Comparison of ENCODE assay signal across 15 cellular contexts in genomic region chr7:101112233-101112632, GRCh38. TPM values are rescaled to one million over a fixed set of nuclear protein-coding genes. Genes with fewer than 3 reads are reported as not detected.
DNase-seq lines count a peak whose midpoint lies in the region; FAIRE-seq and TF ChIP-seq lines count a peak whose summit lies in the region.
"Had no signal": no experiment of that assay in that cellular context is flagged by ENCODE, and none has a peak within 500 bp of the region (broad histone marks: within the 10 kb centered on the region; RNA-seq: fewer than 3 reads in every experiment).

No MANE protein-coding gene starts in this region.

- H3K4me2 ChIP-seq in endothelial cell of umbilical vein (ENCODE audit: insufficient read depth, low read length): peak overlapping the region; percentile 2

- H3K4me3 ChIP-seq in endothelial cell of umbilical vein (replicated peaks in 1 of 3; ENCODE audit: insufficient read depth in 1 of 3, low read depth in 1 of 3, low read length in 3 of 3) (no peak overlapping the region), skeletal muscle cell (ENCODE audit: low read depth, low read length) (no peak overlapping the region)

- no peaks in the 10 kb centered on the region for H3K36me3 Mint-ChIP-seq in activated CD4-positive, alpha-beta memory T cell treated with anti-CD3 and anti-CD28 coated beads, Interleukin-2, amount 10 ng/mL, durations not matched to agents 7 days and 5 days (ENCODE audit: low read depth)

- intact Hi-C loops in endothelial cell of umbilical vein (cut with micrococcal nuclease): loop anchor here (1.0 kb wide), 5 partner anchors 10 to 26 kb away; no protein-coding TSS in a partner anchor

- dilution Hi-C loops in endothelial cell of umbilical vein (cut with MboI; ENCODE audit: extremely low pct_ligation_motif_present, low sequenced_read_pairs): no loop called here

- H3K9me3 Mint-ChIP-seq in activated CD4-positive, alpha-beta memory T cell treated with anti-CD3 and anti-CD28 coated beads, Interleukin-2, amount 10 ng/mL, durations not matched to agents 7 days and 5 days: no peaks in the 10 kb centered on the region
- H3K9me3 Mint-ChIP-seq: activated T-cell treated with anti-CD3 and anti-CD28 coated beads, Interleukin-2, amount 50 U/mL, for 72 hours had no signal

- peak overlapping the region; percentile 90 for H3K9ac ChIP-seq in endothelial cell of umbilical vein (replicated peaks; ENCODE audit: extremely low read depth, insufficient read depth, low read length)

- CTCF ChIA-PET in endothelial cell of umbilical vein (lab: Charles Lee): interaction anchor here (0.8 to 3.7 kb wide), 12 partner anchors 9 to 35 kb away, joined by 3 to 25 read pairs (median 6); partner anchors contain the start of genes SERPINE1 and TRIM56
- CTCF ChIA-PET in activated CD4-positive, alpha-beta memory T cell treated with anti-CD3 and anti-CD28 coated beads, Interleukin-2, amount 10 ng/mL, durations not matched to agents 7 days and 5 days (lab: Charles Lee): no interaction called here

- no TSS peak for BruUV-seq in endothelial cell of umbilical vein (replicated peaks; lab: Mats Ljungman, UMichigan)

- H3K9me3 ChIP-seq in endothelial cell of umbilical vein (replicated peaks; ENCODE audit: control insufficient read depth, insufficient read depth, low read length): no peaks in the 10 kb centered on the region

- no peak overlapping the region for H2AFZ ChIP-seq in endothelial cell of umbilical vein (ENCODE audit: low read depth, low read length)

- H3K4me1 Mint-ChIP-seq in activated CD4-positive, alpha-beta memory T cell treated with anti-CD3 and anti-CD28 coated beads, Interleukin-2, amount 10 ng/mL, durations not matched to agents 7 days and 5 days: no peaks in the 10 kb centered on the region

- no peak overlapping the region for H3K4me3 Mint-ChIP-seq in activated CD4-positive, alpha-beta memory T cell treated with anti-CD3 and anti-CD28 coated beads, Interleukin-2, amount 10 ng/mL, durations not matched to agents 7 days and 5 days
- H3K4me3 Mint-ChIP-seq: activated T-cell treated with anti-CD3 and anti-CD28 coated beads, Interleukin-2, amount 50 U/mL, for 72 hours had no signal

- no peaks in the 10 kb centered on the region for H3K27me3 ChIP-seq in endothelial cell of umbilical vein (ENCODE audit: control insufficient read depth in 2 of 2, insufficient read depth in 2 of 2, low read length in 2 of 2)

- H3K9me1 ChIP-seq in endothelial cell of umbilical vein (replicated peaks; ENCODE audit: control insufficient read depth, extremely low read depth, insufficient read depth, low read length): no peaks in the 10 kb centered on the region

- DNase-seq in ELR (ENCODE audit: low read depth): peak; percentile 77
- DNase-seq in endothelial cell of umbilical vein (ENCODE audit: low read depth, low spot score): peak; percentile 100
- peak; percentile 56 for DNase-seq in left kidney (ENCODE audit: low read depth, low spot score)
- DNase-seq in skeletal muscle cell (ENCODE audit: low read depth): peak; percentile 95
- DNase-seq in NCI-H446 treated with DMSO at 0.1 percent for 48 hours (lab: John Stamatoyannopoulos, UW): no peak
- DNase-seq in activated CD4-positive, alpha-beta memory T cell treated with anti-CD3 and anti-CD28 coated beads, Interleukin-2, amount 10 ng/mL, durations not matched to agents 7 days and 5 days: no peak
- DNase-seq in stimulated activated CD4-positive, alpha-beta T cell treated with anti-CD3 and anti-CD28 coated beads, Interleukin-4, amount 100 ng/mL, for 1 hour: no peak
- no peak for DNase-seq in NOMO-1 treated with DMSO at 0.1 percent for 48 hours (lab: John Stamatoyannopoulos, UW; ENCODE audit: unreplicated experiment)
- DNase-seq: activated T-cell treated with anti-CD3 and anti-CD28 coated beads, Interleukin-2, amount 50 U/mL, for 72 hours; foreskin melanocyte; NCI-H1092; NCI-H524; stimulated activated CD4-positive, alpha-beta T cell treated with anti-CD3 and anti-CD28 coated beads, Interleukin-12 subunit alpha, Interleukin-12 subunit beta, amount 100 ng/mL, for 4 hours had no signal

- FAIRE-seq in endothelial cell of umbilical vein (lab: Jason Lieb, UNC): peak; percentile 98
- FAIRE-seq: bronchial epithelial cell, GM18507 had no signal

- H3K27ac Mint-ChIP-seq in activated CD4-positive, alpha-beta memory T cell treated with anti-CD3 and anti-CD28 coated beads, Interleukin-2, amount 10 ng/mL, durations not matched to agents 7 days and 5 days: no peak overlapping the region
- H3K27ac Mint-ChIP-seq: activated T-cell treated with anti-CD3 and anti-CD28 coated beads, Interleukin-2, amount 50 U/mL, for 72 hours had no signal

- no peak for TF ChIP-seq CTCF in endothelial cell of umbilical vein (IDR thresholded peaks at IDR 0.05; ENCODE audit: extremely low read depth in 1 of 2, insufficient read depth in 1 of 2, low read depth in 1 of 2, low read length in 2 of 2)

- H3K27me3 Mint-ChIP-seq in activated CD4-positive, alpha-beta memory T cell treated with anti-CD3 and anti-CD28 coated beads, Interleukin-2, amount 10 ng/mL, durations not matched to agents 7 days and 5 days: peaks cover 6% of the 10 kb centered on the region

- H3K27ac ChIP-seq in endothelial cell of umbilical vein (ENCODE audit: insufficient read depth, low read depth, low read length): peak overlapping the region; percentile 94

- peaks cover 8% of the 10 kb centered on the region for H3K79me2 ChIP-seq in endothelial cell of umbilical vein (ENCODE audit: control insufficient read depth, insufficient read depth, low read length)

- H3K36me3 ChIP-seq in endothelial cell of umbilical vein (ENCODE audit: control insufficient read depth in 2 of 2, extremely low read depth in 1 of 2, insufficient read depth in 2 of 2, low read length in 2 of 2): no peaks in the 10 kb centered on the region

- peaks cover 64% of the 10 kb centered on the region for H3K4me1 ChIP-seq in endothelial cell of umbilical vein (ENCODE audit: control insufficient read depth, extremely low read depth, insufficient read depth, low read length)

- no peaks in the 10 kb centered on the region for H4K20me1 ChIP-seq in endothelial cell of umbilical vein (replicated peaks; ENCODE audit: control insufficient read depth, extremely low read depth, insufficient read depth, low read length)

- POLR2A ChIA-PET in endothelial cell of umbilical vein (lab: Charles Lee): interaction anchor here (0.9 to 8.8 kb wide), 10 partner anchors 9 to 223 kb away, joined by 3 to 132 read pairs (median 9); partner anchors contain the start of genes SERPINE1, TRIM56 and UFSP1
- POLR2A ChIA-PET in activated CD4-positive, alpha-beta memory T cell treated with anti-CD3 and anti-CD28 coated beads, Interleukin-2, amount 10 ng/mL, durations not matched to agents 7 days and 5 days (lab: Charles Lee): no interaction called here

- peak; percentile 78 for TF ChIP-seq POLR2A in endothelial cell of umbilical vein (IDR thresholded peaks at IDR 0.05; ENCODE audit: low read depth, low read length)

RNA-seq across cellular contexts. Expression of gene SERPINE1, which starts 14.7 kb away (rescaled TPM):
- total RNA-seq in endothelial cell of umbilical vein: 2,296 and 2,645 TPM in 2 replicates
- 4,637 and 5,683 TPM in 2 replicates for polyA plus RNA-seq in endothelial cell of umbilical vein
- polyA plus RNA-seq in endothelial cell of umbilical vein (2011; cell fraction: cytosol; rRNA removed): 3,941 and 4,610 TPM in 2 replicates
- 2,230 and 2,366 TPM in 2 replicates for polyA plus RNA-seq in endothelial cell of umbilical vein (2011; cell fraction: nucleus; rRNA removed)
- polyA plus RNA-seq in endothelial cell of umbilical vein (2012): 3,488 and 3,747 TPM in 2 replicates
- polyA minus RNA-seq in endothelial cell of umbilical vein: 3,663 and 4,731 TPM in 2 replicates
- polyA minus RNA-seq in endothelial cell of umbilical vein (2011; cell fraction: cytosol; rRNA and poly(A)+ RNA removed): 2.8 TPM
- polyA minus RNA-seq in endothelial cell of umbilical vein (2011; cell fraction: nucleus; rRNA and poly(A)+ RNA removed): 786 and 802 TPM in 2 replicates
- under 1 TPM; 0.23 to 0.28 TPM for total RNA-seq in activated CD4-positive, alpha-beta memory T cell treated with anti-CD3 and anti-CD28 coated beads, Interleukin-2, amount 10 ng/mL, durations not matched to agents 7 days and 5 days

RNA-seq across cellular contexts. Expression of gene TRIM56, which starts 27.0 kb away (rescaled TPM):
- 21.8 and 25.1 TPM in 2 replicates for total RNA-seq in endothelial cell of umbilical vein
- 1.9 and 2.3 TPM in 2 replicates for polyA plus RNA-seq in endothelial cell of umbilical vein
- polyA plus RNA-seq in endothelial cell of umbilical vein (2011; cell fraction: cytosol; rRNA removed): 2.6 and 3.3 TPM in 2 replicates
- 8.6 and 10.1 TPM in 2 replicates for polyA plus RNA-seq in endothelial cell of umbilical vein (2011; cell fraction: nucleus; rRNA removed)
- polyA plus RNA-seq in endothelial cell of umbilical vein (2012): 6.5 and 7.6 TPM in 2 replicates
- polyA minus RNA-seq in endothelial cell of umbilical vein: 10.9 and 17.3 TPM in 2 replicates
- 6.0 TPM for polyA minus RNA-seq in endothelial cell of umbilical vein (2011; cell fraction: cytosol; rRNA and poly(A)+ RNA removed)
- 6.4 and 7.9 TPM in 2 replicates for polyA minus RNA-seq in endothelial cell of umbilical vein (2011; cell fraction: nucleus; rRNA and poly(A)+ RNA removed)
- 10 to 100 TPM; 72.6 to 72.7 TPM for total RNA-seq in activated CD4-positive, alpha-beta memory T cell treated with anti-CD3 and anti-CD28 coated beads, Interleukin-2, amount 10 ng/mL, durations not matched to agents 7 days and 5 days

RNA-seq across cellular contexts. Expression of gene AP1S1, which starts 42.0 kb away (rescaled TPM):
- 70.9 and 93.3 TPM in 2 replicates for total RNA-seq in endothelial cell of umbilical vein
- 82.8 and 106 TPM in 2 replicates for polyA plus RNA-seq in endothelial cell of umbilical vein
- 139 and 140 TPM in 2 replicates for polyA plus RNA-seq in endothelial cell of umbilical vein (2011; cell fraction: cytosol; rRNA removed)
- polyA plus RNA-seq in endothelial cell of umbilical vein (2011; cell fraction: nucleus; rRNA removed): 68.1 and 78.9 TPM in 2 replicates
- 127 and 166 TPM in 2 replicates for polyA plus RNA-seq in endothelial cell of umbilical vein (2012)
- 67.4 and 70.2 TPM in 2 replicates for polyA minus RNA-seq in endothelial cell of umbilical vein
- polyA minus RNA-seq in endothelial cell of umbilical vein (2011; cell fraction: cytosol; rRNA and poly(A)+ RNA removed): 37.6 TPM
- 7.4 and 8.7 TPM in 2 replicates for polyA minus RNA-seq in endothelial cell of umbilical vein (2011; cell fraction: nucleus; rRNA and poly(A)+ RNA removed)
- 10 to 100 TPM; 46.7 to 50.0 TPM for total RNA-seq in activated CD4-positive, alpha-beta memory T cell treated with anti-CD3 and anti-CD28 coated beads, Interleukin-2, amount 10 ng/mL, durations not matched to agents 7 days and 5 days

RNA-seq across cellular contexts. Expression of gene VGF, which starts 53.1 kb away (rescaled TPM):
- total RNA-seq in endothelial cell of umbilical vein: not detected in 2 replicates
- 0.03 TPM in 1 of 2 replicates, not detected in the other for polyA plus RNA-seq in endothelial cell of umbilical vein
- polyA plus RNA-seq in endothelial cell of umbilical vein (2011; cell fraction: cytosol; rRNA removed): not detected in 2 replicates
- not detected in 2 replicates for polyA plus RNA-seq in endothelial cell of umbilical vein (2011; cell fraction: nucleus; rRNA removed)
- not detected in 2 replicates for polyA plus RNA-seq in endothelial cell of umbilical vein (2012)
- polyA minus RNA-seq in endothelial cell of umbilical vein: not detected in 2 replicates
- not detected for polyA minus RNA-seq in endothelial cell of umbilical vein (2011; cell fraction: cytosol; rRNA and poly(A)+ RNA removed)
- polyA minus RNA-seq in endothelial cell of umbilical vein (2011; cell fraction: nucleus; rRNA and poly(A)+ RNA removed): not detected in 2 replicates
- under 1 TPM; 0.30 to 0.33 TPM for total RNA-seq in activated CD4-positive, alpha-beta memory T cell treated with anti-CD3 and anti-CD28 coated beads, Interleukin-2, amount 10 ng/mL, durations not matched to agents 7 days and 5 days
- total RNA-seq: bronchial epithelial cell had no signal

Comparison
In these comparisons a context has a peak if more than half of its experiments do, and no peak if none do; other contexts are left out.
1. DNase-seq: peak in ELR (single experiment), endothelial cell of umbilical vein (single experiment), left kidney (single experiment) and skeletal muscle cell (single experiment); none in NCI-H446 treated with DMSO at 0.1 percent for 48 hours (single experiment), activated CD4-positive, alpha-beta memory T cell treated with anti-CD3 and anti-CD28 coated beads, Interleukin-2, amount 10 ng/mL, durations not matched to agents 7 days and 5 days (single experiment), stimulated activated CD4-positive, alpha-beta T cell treated with anti-CD3 and anti-CD28 coated beads, Interleukin-4, amount 100 ng/mL, for 1 hour (single experiment) and NOMO-1 treated with DMSO at 0.1 percent for 48 hours (single experiment).
2. RNA of gene SERPINE1, which starts 14.7 kb away (total RNA-seq): 2,296 to 2,645 TPM in endothelial cell of umbilical vein; 0.23 to 0.28 TPM in activated CD4-positive, alpha-beta memory T cell treated with anti-CD3 and anti-CD28 coated beads, Interleukin-2, amount 10 ng/mL, durations not matched to agents 7 days and 5 days; every median in the first group is over 1,000 times any median in the second.